17 cellular contexts compared by ENCODE assay signal in the genomic region with DNA sequence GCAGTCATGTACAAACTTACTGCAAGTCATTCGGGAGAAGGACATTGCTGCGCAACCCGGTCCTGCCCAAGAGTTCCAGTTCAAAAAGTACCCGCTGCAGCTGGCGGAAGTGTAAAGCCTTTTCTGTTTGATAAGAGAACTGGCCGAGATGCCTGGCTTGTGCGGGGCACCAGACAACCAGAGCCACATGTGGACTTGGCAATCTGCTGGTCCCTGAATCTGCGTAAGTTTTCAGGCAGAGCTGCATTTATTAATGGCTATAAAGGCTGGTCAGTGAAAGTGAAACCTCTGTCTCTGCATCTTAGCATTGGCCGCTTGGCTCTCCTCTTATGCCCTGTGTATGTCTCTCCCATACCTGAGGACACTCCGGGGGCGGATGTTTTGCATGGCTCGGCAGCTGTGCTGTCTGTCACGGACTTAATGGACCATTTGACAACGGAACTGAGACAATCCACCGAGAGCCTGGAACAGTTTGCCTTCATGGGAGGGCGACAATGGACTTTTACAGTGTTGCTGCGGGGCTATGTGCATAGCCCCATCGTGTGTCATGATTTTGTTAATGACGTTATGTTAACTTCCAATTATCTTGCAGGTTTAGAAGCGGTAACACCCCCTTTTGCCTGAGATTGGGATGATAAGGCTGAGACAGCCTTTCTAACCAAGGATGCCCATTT. TPM values are rescaled to one million over a fixed set of nuclear protein-coding genes. Genes with fewer than 3 reads are reported as not detected.
DNase-seq lines count a peak whose midpoint lies in the region; ATAC-seq and TF ChIP-seq lines count a peak whose summit lies in the region.
"Had no signal": no experiment of that assay in that cellular context is flagged by ENCODE, and none has a peak within 500 bp of the region (broad histone marks: within the 10 kb centered on the region; RNA-seq: fewer than 3 reads in every experiment).

No MANE protein-coding gene starts in this region.

- TF ChIP-seq CTCF in AG10803 (conservative IDR thresholded peaks at IDR 0.05; ENCODE audit: low read length) = no peak
- no peak for TF ChIP-seq CTCF in kidney epithelial cell (IDR thresholded peaks at IDR 0.05; ENCODE audit: insufficient read depth, low read length, poor library complexity, severe bottlenecking)
- TF ChIP-seq CTCF in coronary artery (IDR thresholded peaks at IDR 0.05) = no peak

- no peak for DNase-seq in AG10803 (ENCODE audit: low read depth)
- DNase-seq in M059J (ENCODE audit: low read depth) = peak; percentile 35
- DNase-seq in RPMI7951 (ENCODE audit: low read depth) = peak; percentile 75
- DNase-seq in kidney epithelial cell (ENCODE audit: low read depth) = peak; percentile 79
- DNase-seq in ecto neural progenitor cell (ENCODE audit: low spot score) = no peak
- DNase-seq in coronary artery (ENCODE audit: low spot score) = no peak
- DNase-seq in MV-4-11 (lab: John Stamatoyannopoulos, UW) = no peak
- DNase-seq: activated naive CD8-positive, alpha-beta T cell treated with anti-CD3 and anti-CD28 coated beads, Interleukin-2, amount 50 U/mL, for 24 hours; cortex of kidney; EL; H9; midbrain; NCI-H1092 treated with DMSO at 0.1 percent for 48 hours; PC-3; stimulated activated CD4-positive, alpha-beta T cell treated with anti-CD3 and anti-CD28 coated beads, Interleukin-4, amount 100 ng/mL, for 4 hours; stimulated activated naive CD4-positive, alpha-beta T cell treated with Interleukin-2 at 50 U/mL for 16 hours had no signal

- ATAC-seq in HG02678 (IDR thresholded peaks at IDR 0.05; ENCODE audit: unreplicated experiment) = no peak
- ATAC-seq: activated naive CD8-positive, alpha-beta T cell treated with anti-CD3 and anti-CD28 coated beads, Interleukin-2, amount 50 U/mL, for 24 hours; PC-3 had no signal

- H3K36me3 ChIP-seq in kidney epithelial cell (ENCODE audit: control insufficient read depth, insufficient read depth, low read length) = no peaks in the 10 kb centered on the region

- H3K4me3 ChIP-seq in AG10803 (ENCODE audit: low read length) (peak overlapping the region; percentile 31), kidney epithelial cell (ENCODE audit: low read depth, low read length) (peak overlapping the region; percentile 32), coronary artery (no peak overlapping the region)

- no peak overlapping the region for H3K27ac ChIP-seq in coronary artery

- no peaks in the 10 kb centered on the region for H3K27me3 ChIP-seq in kidney epithelial cell (ENCODE audit: control insufficient read depth, insufficient read depth, low read length)

RNA-seq across cellular contexts. Expression of a gene that starts 19.8 kb away (rescaled TPM):
- 1.2 and 1.3 TPM in 2 replicates for total RNA-seq in M059J (2014; rRNA removed; shearing (Covaris generic))
- 3.2 and 4.4 TPM in 2 replicates for total RNA-seq in RPMI7951 (2014; rRNA removed; shearing (Covaris generic))
- 11.2 and 14.1 TPM in 2 replicates for total RNA-seq in kidney epithelial cell

Comparison
In these comparisons a context has a peak if more than half of its experiments do, and no peak if none do; other contexts are left out.
1. DNase-seq: peak in M059J (single experiment), RPMI7951 (single experiment) and kidney epithelial cell (single experiment); none in AG10803 (single experiment), ecto neural progenitor cell (single experiment), coronary artery (single experiment) and MV-4-11 (single experiment).